2 cellular contexts compared by ENCODE assay signal in the genomic region with DNA sequence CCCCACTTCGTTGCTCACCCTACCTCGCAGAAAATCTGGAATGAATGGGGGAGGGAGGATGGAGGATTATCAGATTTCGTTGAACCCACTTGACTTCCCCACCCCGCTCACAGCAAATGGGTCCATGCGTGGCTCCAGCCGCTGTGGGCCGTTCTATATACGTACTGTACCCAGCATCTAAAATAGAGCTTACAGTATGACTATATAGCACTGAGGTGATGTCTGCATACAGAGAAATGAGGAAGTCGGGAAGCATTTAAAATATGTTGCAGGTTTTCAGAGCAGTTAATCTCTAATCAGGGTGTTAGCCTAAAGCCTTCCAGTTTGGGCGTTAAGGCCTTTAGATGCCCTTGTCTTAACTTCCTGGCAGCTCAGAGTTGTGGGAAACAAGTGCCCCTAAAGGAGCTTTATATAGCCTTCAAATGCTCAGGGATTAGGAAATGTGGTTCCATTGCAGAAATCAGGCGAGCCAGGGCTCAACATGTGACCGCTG.
TF ChIP-seq lines count a peak whose summit lies in the region.

No MANE protein-coding gene starts in this region.

TF ChIP-seq in HEK293, 187 proteins besides CTCF, POLR2A, EP300 and RAD21 (continued from another document):
- TF ChIP-seq, protein P1, sequence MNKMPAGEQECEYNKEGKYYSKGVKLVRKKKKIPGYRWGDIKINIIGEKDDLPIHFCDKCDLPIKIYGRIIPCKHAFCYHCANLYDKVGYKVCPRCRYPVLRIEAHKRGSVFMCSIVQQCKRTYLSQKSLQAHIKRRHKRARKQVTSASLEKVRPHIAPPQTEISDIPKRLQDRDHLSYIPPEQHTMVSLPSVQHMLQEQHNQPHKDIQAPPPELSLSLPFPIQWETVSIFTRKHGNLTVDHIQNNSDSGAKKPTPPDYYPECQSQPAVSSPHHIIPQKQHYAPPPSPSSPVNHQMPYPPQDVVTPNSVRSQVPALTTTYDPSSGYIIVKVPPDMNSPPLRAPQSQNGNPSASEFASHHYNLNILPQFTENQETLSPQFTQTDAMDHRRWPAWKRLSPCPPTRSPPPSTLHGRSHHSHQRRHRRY (tag by site-specific recombination; IDR thresholded peaks at IDR 0.05): no peak
- TF ChIP-seq, protein P2, sequence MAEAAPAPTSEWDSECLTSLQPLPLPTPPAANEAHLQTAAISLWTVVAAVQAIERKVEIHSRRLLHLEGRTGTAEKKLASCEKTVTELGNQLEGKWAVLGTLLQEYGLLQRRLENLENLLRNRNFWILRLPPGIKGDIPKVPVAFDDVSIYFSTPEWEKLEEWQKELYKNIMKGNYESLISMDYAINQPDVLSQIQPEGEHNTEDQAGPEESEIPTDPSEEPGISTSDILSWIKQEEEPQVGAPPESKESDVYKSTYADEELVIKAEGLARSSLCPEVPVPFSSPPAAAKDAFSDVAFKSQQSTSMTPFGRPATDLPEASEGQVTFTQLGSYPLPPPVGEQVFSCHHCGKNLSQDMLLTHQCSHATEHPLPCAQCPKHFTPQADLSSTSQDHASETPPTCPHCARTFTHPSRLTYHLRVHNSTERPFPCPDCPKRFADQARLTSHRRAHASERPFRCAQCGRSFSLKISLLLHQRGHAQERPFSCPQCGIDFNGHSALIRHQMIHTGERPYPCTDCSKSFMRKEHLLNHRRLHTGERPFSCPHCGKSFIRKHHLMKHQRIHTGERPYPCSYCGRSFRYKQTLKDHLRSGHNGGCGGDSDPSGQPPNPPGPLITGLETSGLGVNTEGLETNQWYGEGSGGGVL (tag by site-specific recombination; IDR thresholded peaks at IDR 0.05): 0 out of 2 replicates have a peak, but pooled peaks have one; percentile 1
- no peak for TF ChIP-seq ZNF776 (tag by site-specific recombination; IDR thresholded peaks at IDR 0.05; ENCODE audit: borderline replicate concordance)

TF ChIP-seq in liver, 16 proteins besides CTCF, POLR2A, EP300 and RAD21 (continued from another document):
- TF ChIP-seq, protein P3, sequence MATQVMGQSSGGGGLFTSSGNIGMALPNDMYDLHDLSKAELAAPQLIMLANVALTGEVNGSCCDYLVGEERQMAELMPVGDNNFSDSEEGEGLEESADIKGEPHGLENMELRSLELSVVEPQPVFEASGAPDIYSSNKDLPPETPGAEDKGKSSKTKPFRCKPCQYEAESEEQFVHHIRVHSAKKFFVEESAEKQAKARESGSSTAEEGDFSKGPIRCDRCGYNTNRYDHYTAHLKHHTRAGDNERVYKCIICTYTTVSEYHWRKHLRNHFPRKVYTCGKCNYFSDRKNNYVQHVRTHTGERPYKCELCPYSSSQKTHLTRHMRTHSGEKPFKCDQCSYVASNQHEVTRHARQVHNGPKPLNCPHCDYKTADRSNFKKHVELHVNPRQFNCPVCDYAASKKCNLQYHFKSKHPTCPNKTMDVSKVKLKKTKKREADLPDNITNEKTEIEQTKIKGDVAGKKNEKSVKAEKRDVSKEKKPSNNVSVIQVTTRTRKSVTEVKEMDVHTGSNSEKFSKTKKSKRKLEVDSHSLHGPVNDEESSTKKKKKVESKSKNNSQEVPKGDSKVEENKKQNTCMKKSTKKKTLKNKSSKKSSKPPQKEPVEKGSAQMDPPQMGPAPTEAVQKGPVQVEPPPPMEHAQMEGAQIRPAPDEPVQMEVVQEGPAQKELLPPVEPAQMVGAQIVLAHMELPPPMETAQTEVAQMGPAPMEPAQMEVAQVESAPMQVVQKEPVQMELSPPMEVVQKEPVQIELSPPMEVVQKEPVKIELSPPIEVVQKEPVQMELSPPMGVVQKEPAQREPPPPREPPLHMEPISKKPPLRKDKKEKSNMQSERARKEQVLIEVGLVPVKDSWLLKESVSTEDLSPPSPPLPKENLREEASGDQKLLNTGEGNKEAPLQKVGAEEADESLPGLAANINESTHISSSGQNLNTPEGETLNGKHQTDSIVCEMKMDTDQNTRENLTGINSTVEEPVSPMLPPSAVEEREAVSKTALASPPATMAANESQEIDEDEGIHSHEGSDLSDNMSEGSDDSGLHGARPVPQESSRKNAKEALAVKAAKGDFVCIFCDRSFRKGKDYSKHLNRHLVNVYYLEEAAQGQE (IDR thresholded peaks at IDR 0.05): no peak
- TF ChIP-seq EGR1 (IDR thresholded peaks at IDR 0.05; ENCODE audit: low read depth in 2 of 2) (no peak), TAF1 (conservative IDR thresholded peaks at IDR 0.05) (no peak), YY1 (IDR thresholded peaks at IDR 0.05) (no peak), JUND (IDR thresholded peaks at IDR 0.05) (no peak), NR2F2 (IDR thresholded peaks at IDR 0.05) (no peak), HNF4A (conservative IDR thresholded peaks at IDR 0.05) (no peak), SP1 (IDR thresholded peaks at IDR 0.05) (no peak), HNF4G (IDR thresholded peaks at IDR 0.05) (no peak), GABPA (IDR thresholded peaks at IDR 0.05 in 1 of 2, conservative IDR thresholded peaks at IDR 0.05 in 1 of 2) (no peak), FOXA1 (IDR thresholded peaks at IDR 0.05) (no peak)
- TF ChIP-seq, protein P4, sequence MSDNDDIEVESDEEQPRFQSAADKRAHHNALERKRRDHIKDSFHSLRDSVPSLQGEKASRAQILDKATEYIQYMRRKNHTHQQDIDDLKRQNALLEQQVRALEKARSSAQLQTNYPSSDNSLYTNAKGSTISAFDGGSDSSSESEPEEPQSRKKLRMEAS (IDR thresholded peaks at IDR 0.05): no peak
- TF ChIP-seq, protein P5, sequence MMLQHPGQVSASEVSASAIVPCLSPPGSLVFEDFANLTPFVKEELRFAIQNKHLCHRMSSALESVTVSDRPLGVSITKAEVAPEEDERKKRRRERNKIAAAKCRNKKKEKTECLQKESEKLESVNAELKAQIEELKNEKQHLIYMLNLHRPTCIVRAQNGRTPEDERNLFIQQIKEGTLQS (IDR thresholded peaks at IDR 0.05): no peak
- TF ChIP-seq, protein P6, sequence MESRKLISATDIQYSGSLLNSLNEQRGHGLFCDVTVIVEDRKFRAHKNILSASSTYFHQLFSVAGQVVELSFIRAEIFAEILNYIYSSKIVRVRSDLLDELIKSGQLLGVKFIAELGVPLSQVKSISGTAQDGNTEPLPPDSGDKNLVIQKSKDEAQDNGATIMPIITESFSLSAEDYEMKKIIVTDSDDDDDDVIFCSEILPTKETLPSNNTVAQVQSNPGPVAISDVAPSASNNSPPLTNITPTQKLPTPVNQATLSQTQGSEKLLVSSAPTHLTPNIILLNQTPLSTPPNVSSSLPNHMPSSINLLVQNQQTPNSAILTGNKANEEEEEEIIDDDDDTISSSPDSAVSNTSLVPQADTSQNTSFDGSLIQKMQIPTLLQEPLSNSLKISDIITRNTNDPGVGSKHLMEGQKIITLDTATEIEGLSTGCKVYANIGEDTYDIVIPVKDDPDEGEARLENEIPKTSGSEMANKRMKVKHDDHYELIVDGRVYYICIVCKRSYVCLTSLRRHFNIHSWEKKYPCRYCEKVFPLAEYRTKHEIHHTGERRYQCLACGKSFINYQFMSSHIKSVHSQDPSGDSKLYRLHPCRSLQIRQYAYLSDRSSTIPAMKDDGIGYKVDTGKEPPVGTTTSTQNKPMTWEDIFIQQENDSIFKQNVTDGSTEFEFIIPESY (IDR thresholded peaks at IDR 0.05): no peak
